In genomic region chr1:157995575-157996169, GRCh38 we compare ENCODE assay signal across 11 cellular contexts. TPM values are rescaled to one million over a fixed set of nuclear protein-coding genes. Genes with fewer than 3 reads are reported as not detected.
A peak's percentile ranks its signal among the peaks of the same experiment; 100 is the strongest.
DNase-seq lines count a peak whose midpoint lies in the region; ATAC-seq and TF ChIP-seq lines count a peak whose summit lies in the region.
"Had no signal": no experiment of that assay in that cellular context is flagged by ENCODE, and none has a peak within 500 bp of the region (broad histone marks: within the 10 kb centered on the region; RNA-seq: fewer than 3 reads in every experiment).

No MANE protein-coding gene starts in this region.

- TF ChIP-seq CTCF in AG04449 (IDR thresholded peaks at IDR 0.05; ENCODE audit: insufficient read depth, low read length, missing control alignments) = no peak
- no peak for TF ChIP-seq CTCF in RWPE2 (IDR thresholded peaks at IDR 0.05; ENCODE audit: poor library complexity, severe bottlenecking)
- TF ChIP-seq CTCF in fibroblast of lung (conservative IDR thresholded peaks at IDR 0.05 in 1 of 2, IDR thresholded peaks at IDR 0.05 in 1 of 2; ENCODE audit: low read depth in 1 of 2, low read length in 2 of 2) = peak; percentile 19 to 27
- no peak for TF ChIP-seq CTCF in progenitor cell of endocrine pancreas (IDR thresholded peaks at IDR 0.05; ENCODE audit: unreplicated experiment)

- H3K4me2 ChIP-seq in fibroblast of lung (ENCODE audit: extremely low read depth, insufficient read depth, low read length) = peak overlapping the region; percentile 99

- H3K4me3 Mint-ChIP-seq in progenitor cell of endocrine pancreas (ENCODE audit: low read depth) = peak overlapping the region; percentile 72

- H3K79me2 ChIP-seq in fibroblast of lung (ENCODE audit: control insufficient read depth, insufficient read depth, low read length) = peaks cover 72% of the 10 kb centered on the region

- H3K9me3 Mint-ChIP-seq in progenitor cell of endocrine pancreas (ENCODE audit: low read depth) = no peaks in the 10 kb centered on the region

- CTCF ChIA-PET in AG04449 (lab: Yijun Ruan, JAX) = interaction anchor here (0.9 to 47.5 kb wide), 15 partner anchors 9 to 124 kb away, joined by 3 to 2279 read pairs (median 11); a partner anchor contains a TSS

- H3K36me3 ChIP-seq in RWPE2 (ENCODE audit: low read depth) = peaks cover 28% of the 10 kb centered on the region
- no peaks in the 10 kb centered on the region for H3K36me3 ChIP-seq in fibroblast of lung (ENCODE audit: control insufficient read depth, insufficient read depth, low read length)

- H2AFZ ChIP-seq in fibroblast of lung (ENCODE audit: low read length) = no peak overlapping the region

- peaks cover 9% of the 10 kb centered on the region for H3K27me3 Mint-ChIP-seq in progenitor cell of endocrine pancreas

- H3K4me1 ChIP-seq in RWPE2 (ENCODE audit: insufficient read depth, poor library complexity, severe bottlenecking) (peaks cover 6% of the 10 kb centered on the region), fibroblast of lung (ENCODE audit: control insufficient read depth, extremely low read depth, insufficient read depth, low read length) (peaks cover 29% of the 10 kb centered on the region)

- H3K27me3 ChIP-seq in RWPE2 (ENCODE audit: insufficient read depth, poor library complexity, severe bottlenecking) (no peaks in the 10 kb centered on the region), fibroblast of lung (ENCODE audit: control insufficient read depth, insufficient read depth, low read length) (no peaks in the 10 kb centered on the region)

- H3K9me3 ChIP-seq in RWPE2 (ENCODE audit: severe bottlenecking) (no peaks in the 10 kb centered on the region), fibroblast of lung (ENCODE audit: control insufficient read depth, insufficient read depth, low read depth, low read length) (no peaks in the 10 kb centered on the region)

- H3K9ac ChIP-seq in fibroblast of lung (ENCODE audit: insufficient read depth, low read length) = no peak overlapping the region

- H3K27ac Mint-ChIP-seq in progenitor cell of endocrine pancreas = peak overlapping the region; percentile 23
- H3K27ac Mint-ChIP-seq: CD14-positive monocyte had no signal

- no peak for ATAC-seq in RWPE2 (ENCODE audit: low read depth)
- no peak for ATAC-seq in HG02588 (IDR thresholded peaks at IDR 0.05; ENCODE audit: unreplicated experiment)

- no peaks in the 10 kb centered on the region for H4K20me1 ChIP-seq in fibroblast of lung (ENCODE audit: control insufficient read depth, extremely low read depth, insufficient read depth, low read length)

- no peaks in the 10 kb centered on the region for H3K36me3 Mint-ChIP-seq in progenitor cell of endocrine pancreas (ENCODE audit: insufficient read depth)

- DNase-seq in AG04449 (ENCODE audit: low read depth, low spot score) (no peak), RWPE2 (ENCODE audit: low spot score) (no peak), fibroblast of lung (ENCODE audit: low read depth in 2 of 2) (no peak), progenitor cell of endocrine pancreas (ENCODE audit: low spot score, unreplicated experiment) (no peak), globus pallidus (ENCODE audit: low spot score) (no peak), T-helper 2 cell (no peak), UCSD-AML1 (lab: John Stamatoyannopoulos, UW; ENCODE audit: unreplicated experiment) (no peak)
- DNase-seq: activated naive CD4-positive, alpha-beta T cell; stimulated activated CD4-positive, alpha-beta T cell treated with anti-CD3 and anti-CD28 coated beads, Interleukin-2, amount 100 ng/mL, for 48 hours had no signal

- H3K4me3 ChIP-seq in AG04449 (ENCODE audit: low read depth, low read length) (peak overlapping the region; percentile 93), RWPE2 (ENCODE audit: severe bottlenecking) (no peak overlapping the region), fibroblast of lung (replicated peaks in 1 of 4; ENCODE audit: control extremely low read depth in 1 of 4, insufficient read depth in 1 of 4, low read depth in 3 of 4, low read length in 4 of 4) (peak overlapping the region; percentile 87 to 99 (median 91))

- POLR2A ChIA-PET in AG04449 (lab: Yijun Ruan, JAX) = interaction anchor here (0.9 to 1.5 kb wide), 4 partner anchors 14 to 25 kb away, joined by 3 to 7 read pairs (median 5); no protein-coding TSS in a partner anchor

- H3K27ac ChIP-seq in RWPE2 (ENCODE audit: poor library complexity, severe bottlenecking) (peak overlapping the region; percentile 76), fibroblast of lung (ENCODE audit: insufficient read depth, low read length) (peak overlapping the region; percentile 42)

- H3K4me1 Mint-ChIP-seq in progenitor cell of endocrine pancreas (ENCODE audit: low read depth) = peaks cover 25% of the 10 kb centered on the region

RNA-seq across cellular contexts. Expression of gene KIRREL1, which starts 2.2 kb away (rescaled TPM):
- total RNA-seq in fibroblast of lung (83.0 and 123 TPM in 2 replicates), progenitor cell of endocrine pancreas (43.8 and 46.3 TPM in 2 replicates)
- polyA plus RNA-seq in fibroblast of lung = 42.2 and 55.5 TPM in 2 replicates
- polyA plus RNA-seq in fibroblast of lung (2012) = 57.7 and 93.5 TPM in 2 replicates
- polyA minus RNA-seq in fibroblast of lung (ENCODE audit: low replicate concordance) = 192 and 249 TPM in 2 replicates
- polyA plus RNA-seq: CD14-positive monocyte had no signal

Comparison
In these comparisons a context has a peak if more than half of its experiments do, and no peak if none do; other contexts are left out.
1. CTCF ChIP-seq: peak in fibroblast of lung (2 of 2); none in AG04449 (single experiment), RWPE2 (single experiment) and progenitor cell of endocrine pancreas (single experiment).